24 cellular contexts compared by ENCODE assay signal in genomic region chr12:11704094-11704493, GRCh38. TPM values are rescaled to one million over a fixed set of nuclear protein-coding genes. Genes with fewer than 3 reads are reported as not detected.
DNase-seq lines count a peak whose midpoint lies in the region; ATAC-seq, FAIRE-seq and TF ChIP-seq lines count a peak whose summit lies in the region.
"Had no signal": no experiment of that assay in that cellular context is flagged by ENCODE, and none has a peak within 500 bp of the region (broad histone marks: within the 10 kb centered on the region; RNA-seq: fewer than 3 reads in every experiment).

No MANE protein-coding gene starts in this region.

- 96% methylated on average over 4 of the region's 8 CpGs; no CpG with 5 or more reads in 1 of the 2 experiments for WGBS in IMR-90 (ENCODE audit: extremely low coverage in 2 of 2, insufficient read length in 1 of 2), 2 experiments
- WGBS in adrenal gland, 4 donors = 90 to 93% (median 90%) methylated on average over 8 of the region's 8 CpGs
- WGBS in pancreas, 2 donors = 87 to 89% methylated on average over 8 of the region's 8 CpGs

- TF ChIP-seq CTCF in CD14-positive monocyte (IDR thresholded peaks at IDR 0.05) (no peak), IMR-90 (conservative IDR thresholded peaks at IDR 0.05; ENCODE audit: low read depth, low read length) (no peak), adrenal gland (IDR thresholded peaks at IDR 0.05) (no peak), pancreas (IDR thresholded peaks at IDR 0.05) (no peak)
- no peak for TF ChIP-seq CTCF in CD4-positive, alpha-beta T cell (IDR thresholded peaks at IDR 0.05)

- H3K18ac ChIP-seq in IMR-90 (ENCODE audit: low read depth, low read length) = no peak overlapping the region

- no peak overlapping the region for H3K4me3 Mint-ChIP-seq in CD14-positive monocyte
- H3K4me3 Mint-ChIP-seq in CD4-positive, alpha-beta T cell = no peak overlapping the region
- no peak overlapping the region for H3K4me3 Mint-ChIP-seq in activated T-helper 1 cell treated with anti-CD3 and anti-CD28 coated beads, Interleukin-12 subunit alpha, Interleukin-12 subunit beta, Interleukin-2, Interleukin-4 antibody, amounts not matched to agents 30 ng/mL and 10 ng/mL and 1 ng/mL, durations not matched to agents 14 hours and 24 hours and 36 hours
- H3K4me3 Mint-ChIP-seq: activated CD8-positive, alpha-beta memory T cell treated with anti-CD3 and anti-CD28 coated beads, Interleukin-2, amount 10 ng/mL, durations not matched to agents 7 days and 5 days; naive thymus-derived CD4-positive, alpha-beta T cell had no signal

- DNase-seq in CD14-positive monocyte (ENCODE audit: low spot score) = no peak
- no peak for DNase-seq in IMR-90
- DNase-seq in adrenal gland = no peak
- DNase-seq in pancreas = no peak
- no peak for DNase-seq in CD4-positive, alpha-beta T cell
- no peak for DNase-seq in NCI-H510A treated with DMSO at 0.1 percent for 48 hours (lab: John Stamatoyannopoulos, UW)
- no peak for DNase-seq in activated T-helper 1 cell treated with anti-CD3 and anti-CD28 coated beads, Interleukin-12 subunit alpha, Interleukin-12 subunit beta, Interleukin-2, Interleukin-4 antibody, amounts not matched to agents 30 ng/mL and 10 ng/mL and 1 ng/mL, durations not matched to agents 14 hours and 24 hours and 36 hours (ENCODE audit: low spot score)
- DNase-seq: activated CD4-positive, alpha-beta T cell treated with anti-CD3 and anti-CD28 coated beads for 1 hour; activated CD8-positive, alpha-beta memory T cell treated with anti-CD3 and anti-CD28 coated beads, Interleukin-2, amount 10 ng/mL, durations not matched to agents 7 days and 5 days; DMS 273 treated with DMSO at 0.1 percent for 48 hours; HCEC 1CT; heart left ventricle; KG1; naive thymus-derived CD4-positive, alpha-beta T cell; NCI-H1092; NCI-H1930; NCI-H2227 treated with DMSO at 0.1 percent for 48 hours; right cardiac atrium; SHP77 treated with DMSO at 0.1 percent for 48 hours; T-helper 1 cell had no signal

- no peak overlapping the region for H3K9ac ChIP-seq in IMR-90 (ENCODE audit: low read depth, low read length)

- no peaks in the 10 kb centered on the region for H3K9me3 Mint-ChIP-seq in CD14-positive monocyte
- no peaks in the 10 kb centered on the region for H3K9me3 Mint-ChIP-seq in CD4-positive, alpha-beta T cell
- H3K9me3 Mint-ChIP-seq in activated T-helper 1 cell treated with anti-CD3 and anti-CD28 coated beads, Interleukin-12 subunit alpha, Interleukin-12 subunit beta, Interleukin-2, Interleukin-4 antibody, amounts not matched to agents 30 ng/mL and 10 ng/mL and 1 ng/mL, durations not matched to agents 14 hours and 24 hours and 36 hours = no peaks in the 10 kb centered on the region
- H3K9me3 Mint-ChIP-seq: naive thymus-derived CD4-positive, alpha-beta T cell had no signal

- no peak for FAIRE-seq in pancreas (lab: Jason Lieb, UNC)
- FAIRE-seq: bronchial epithelial cell, endometrium had no signal

- peak overlapping the region; percentile 5; the same call in 1 of the 2 replicates for H4K91ac ChIP-seq in IMR-90 (ENCODE audit: insufficient read depth, low read depth, low read length)

- H2BK5ac ChIP-seq in IMR-90 (ENCODE audit: low read depth, low read length, poor library complexity, severe bottlenecking) = no peak overlapping the region

- POLR2A ChIA-PET in IMR-90 (lab: Charles Lee; ENCODE audit: unreplicated experiment) = no interaction called here
- POLR2A ChIA-PET in CD4-positive, alpha-beta T cell (lab: Charles Lee) = no interaction called here

- H2AFZ ChIP-seq in IMR-90 (replicated peaks; ENCODE audit: low read length, poor library complexity) = no peak overlapping the region

- no peak overlapping the region for H4K5ac ChIP-seq in IMR-90 (ENCODE audit: low read depth, low read length)

- peaks cover 0 to 1% (median 0%) of the 10 kb centered on the region in 3 donors for H3K27me3 Mint-ChIP-seq in CD14-positive monocyte (ENCODE audit: low read depth in 3 of 3)
- H3K27me3 Mint-ChIP-seq in CD4-positive, alpha-beta T cell = no peaks in the 10 kb centered on the region
- H3K27me3 Mint-ChIP-seq in activated T-helper 1 cell treated with anti-CD3 and anti-CD28 coated beads, Interleukin-12 subunit alpha, Interleukin-12 subunit beta, Interleukin-2, Interleukin-4 antibody, amounts not matched to agents 30 ng/mL and 10 ng/mL and 1 ng/mL, durations not matched to agents 14 hours and 24 hours and 36 hours (ENCODE audit: insufficient read depth) = no peaks in the 10 kb centered on the region
- H3K27me3 Mint-ChIP-seq: activated CD8-positive, alpha-beta memory T cell treated with anti-CD3 and anti-CD28 coated beads, Interleukin-2, amount 10 ng/mL, durations not matched to agents 7 days and 5 days; naive thymus-derived CD4-positive, alpha-beta T cell had no signal

- H2AK9ac ChIP-seq in IMR-90 (replicated peaks; ENCODE audit: low read depth, low read length, poor library complexity) = no peak overlapping the region

- no peak overlapping the region for H3K23ac ChIP-seq in IMR-90 (ENCODE audit: low read depth, low read length)

- peak overlapping the region; percentile 49; the same call in 1 of the 2 replicates for H2AK5ac ChIP-seq in IMR-90 (ENCODE audit: low read depth, low read length)

- H3K9me3 ChIP-seq in IMR-90 (ENCODE audit: control insufficient read depth, insufficient read depth, low read length) = no peaks in the 10 kb centered on the region
- no peaks in the 10 kb centered on the region for H3K9me3 ChIP-seq in adrenal gland (replicated peaks in 1 of 3)
- no peaks in the 10 kb centered on the region for H3K9me3 ChIP-seq in pancreas
- no peaks in the 10 kb centered on the region for H3K9me3 ChIP-seq in CD4-positive, alpha-beta T cell (ENCODE audit: control insufficient read depth, low read length)
- H3K9me3 ChIP-seq: heart left ventricle had no signal

- H3K4me1 Mint-ChIP-seq in CD14-positive monocyte = peaks cover 49% of the 10 kb centered on the region
- H3K4me1 Mint-ChIP-seq in CD4-positive, alpha-beta T cell (ENCODE audit: low read depth) = peaks cover 31% of the 10 kb centered on the region
- peaks cover 62% of the 10 kb centered on the region for H3K4me1 Mint-ChIP-seq in activated T-helper 1 cell treated with anti-CD3 and anti-CD28 coated beads, Interleukin-12 subunit alpha, Interleukin-12 subunit beta, Interleukin-2, Interleukin-4 antibody, amounts not matched to agents 30 ng/mL and 10 ng/mL and 1 ng/mL, durations not matched to agents 14 hours and 24 hours and 36 hours (ENCODE audit: low read depth)

- no peak overlapping the region for H2BK20ac ChIP-seq in IMR-90 (ENCODE audit: low read depth, low read length)

- peaks cover 21 to 85% of the 10 kb centered on the region in 2 experiments for H3K79me1 ChIP-seq in IMR-90 (ENCODE audit: low read depth in 1 of 2, low read length in 2 of 2)

- H3K4ac ChIP-seq in IMR-90 (ENCODE audit: low read depth, low read length) = 0 out of 2 replicates have a peak overlapping the region, but pooled peaks have one; percentile 24

- no peak for TF ChIP-seq RAD21 in IMR-90 (IDR thresholded peaks at IDR 0.05; ENCODE audit: low read length)

- H3K36me3 ChIP-seq in IMR-90 (ENCODE audit: control insufficient read depth, insufficient read depth, low read length) = no peaks in the 10 kb centered on the region
- H3K36me3 ChIP-seq in adrenal gland (replicated peaks in 1 of 2) = no peaks in the 10 kb centered on the region
- H3K36me3 ChIP-seq in pancreas = no peaks in the 10 kb centered on the region

- no peak for TF ChIP-seq POLR2A in IMR-90 (IDR thresholded peaks at IDR 0.05; ENCODE audit: low read depth, low read length)
- no peak for TF ChIP-seq POLR2A in adrenal gland (IDR thresholded peaks at IDR 0.05)

- peaks cover 29% of the 10 kb centered on the region for H3K9me1 ChIP-seq in IMR-90 (ENCODE audit: insufficient read depth, low read length)

- CTCF ChIA-PET in IMR-90 (lab: Yijun Ruan, JAX) = interaction anchor here (0.6 kb wide), 1 partner anchor 72 kb away, joined by 3 read pairs; no protein-coding TSS in a partner anchor
- CTCF ChIA-PET in CD4-positive, alpha-beta T cell (lab: Charles Lee) = no interaction called here

- H3K27ac Mint-ChIP-seq in CD14-positive monocyte = peak overlapping the region; percentile 58 to 86 (median 83)
- H3K27ac Mint-ChIP-seq in CD4-positive, alpha-beta T cell = no peak overlapping the region
- no peak overlapping the region for H3K27ac Mint-ChIP-seq in activated T-helper 1 cell treated with anti-CD3 and anti-CD28 coated beads, Interleukin-12 subunit alpha, Interleukin-12 subunit beta, Interleukin-2, Interleukin-4 antibody, amounts not matched to agents 30 ng/mL and 10 ng/mL and 1 ng/mL, durations not matched to agents 14 hours and 24 hours and 36 hours
- H3K27ac Mint-ChIP-seq: activated CD8-positive, alpha-beta memory T cell treated with anti-CD3 and anti-CD28 coated beads, Interleukin-2, amount 10 ng/mL, durations not matched to agents 7 days and 5 days had no signal

- peaks cover 26% of the 10 kb centered on the region for H3K4me1 ChIP-seq in IMR-90 (ENCODE audit: control insufficient read depth, insufficient read depth, low read length)
- peaks cover 48 to 70% of the 10 kb centered on the region in 2 donors for H3K4me1 ChIP-seq in adrenal gland (replicated peaks in 1 of 2)
- H3K4me1 ChIP-seq in pancreas = peaks cover 40 to 68% (median 45%) of the 10 kb centered on the region in 3 donors

- in situ Hi-C loops in IMR-90 (cut with MboI; ENCODE audit: low sequenced_read_pairs) = loop anchor here (25.0 kb wide), 1 partner anchor 1008 kb away; the partner anchor contains the start of gene CDKN1B

- H2BK120ac ChIP-seq in IMR-90 (ENCODE audit: low read depth, low read length) = no peak overlapping the region

- dilution Hi-C loops in IMR-90 (cut with HindIII; ENCODE audit: low sequenced_read_pairs, unreplicated experiment) = no loop called here

- no peak overlapping the region for H3K4me2 ChIP-seq in IMR-90 (ENCODE audit: low read depth, low read length)

- no TSS peak for BruUV-seq in IMR-90 (replicated peaks; lab: Mats Ljungman, UMichigan)

- ATAC-seq in IMR-90 (ENCODE audit: low read depth) (no peak), pancreas (no peak), HG02763 (IDR thresholded peaks at IDR 0.05; ENCODE audit: unreplicated experiment) (no peak)
- ATAC-seq in CD4-positive, alpha-beta T cell (ENCODE audit: poor library complexity) = no peak
- ATAC-seq: activated CD8-positive, alpha-beta memory T cell treated with anti-CD3 and anti-CD28 coated beads, Interleukin-2, amount 10 ng/mL, durations not matched to agents 7 days and 5 days; heart left ventricle; naive thymus-derived CD4-positive, alpha-beta T cell; right cardiac atrium had no signal

- no peaks in the 10 kb centered on the region for H3K27me3 ChIP-seq in IMR-90 (ENCODE audit: control insufficient read depth, insufficient read depth, low read length)
- H3K27me3 ChIP-seq in adrenal gland = no peaks in the 10 kb centered on the region
- H3K27me3 ChIP-seq in pancreas = no peaks in the 10 kb centered on the region
- H3K27me3 ChIP-seq in CD4-positive, alpha-beta T cell (ENCODE audit: control insufficient read depth, insufficient read depth, low read length) = no peaks in the 10 kb centered on the region
- H3K27me3 ChIP-seq: heart left ventricle had no signal

- H2BK15ac ChIP-seq in IMR-90 (ENCODE audit: low read depth, low read length) = no peak overlapping the region; the same call in 2 of the 3 replicates

- H4K20me1 ChIP-seq in IMR-90 (ENCODE audit: insufficient read depth, low read length) = peaks cover 24% of the 10 kb centered on the region; the same call in 1 of the 2 replicates

- no peak overlapping the region for H4K8ac ChIP-seq in IMR-90 (ENCODE audit: low read depth in 2 of 2, low read length in 2 of 2)

- H3K56ac ChIP-seq in IMR-90 (ENCODE audit: extremely low read depth, insufficient read depth, low read length) = no peak overlapping the region

- H3K14ac ChIP-seq in IMR-90 (replicated peaks; ENCODE audit: low read depth, low read length) = no peak overlapping the region

- intact Hi-C loops in CD14-positive monocyte (cut with micrococcal nuclease) = no loop called here
- intact Hi-C loops in IMR-90 (cut with micrococcal nuclease) = no loop called here
- intact Hi-C loops in adrenal gland (cut with DNase I) = no loop called here
- intact Hi-C loops in pancreas (cut with DNase I) = no loop called here
- intact Hi-C loops in CD4-positive, alpha-beta T cell (cut with DNase I, micrococcal nuclease) = no loop called here
- intact Hi-C loops in activated T-helper 1 cell treated with anti-CD3 and anti-CD28 coated beads, Interleukin-12 subunit alpha, Interleukin-12 subunit beta, Interleukin-2, Interleukin-4 antibody, amounts not matched to agents 30 ng/mL and 10 ng/mL and 1 ng/mL, durations not matched to agents 14 hours and 24 hours and 36 hours (cut with micrococcal nuclease) = loop anchor here (5.0 kb wide), 1 partner anchor 137 kb away; no protein-coding TSS in a partner anchor

- H3K36me3 Mint-ChIP-seq in CD14-positive monocyte = peaks cover 31 to 34% of the 10 kb centered on the region in 2 donors
- peaks cover 3% of the 10 kb centered on the region for H3K36me3 Mint-ChIP-seq in CD4-positive, alpha-beta T cell (ENCODE audit: low read depth)
- H3K36me3 Mint-ChIP-seq in activated T-helper 1 cell treated with anti-CD3 and anti-CD28 coated beads, Interleukin-12 subunit alpha, Interleukin-12 subunit beta, Interleukin-2, Interleukin-4 antibody, amounts not matched to agents 30 ng/mL and 10 ng/mL and 1 ng/mL, durations not matched to agents 14 hours and 24 hours and 36 hours (ENCODE audit: low read depth) = peaks cover 40% of the 10 kb centered on the region

- H3K4me3 ChIP-seq in IMR-90 (ENCODE audit: insufficient read depth, low read depth, low read length) (no peak overlapping the region), adrenal gland (no peak overlapping the region), pancreas (no peak overlapping the region)
- H3K4me3 ChIP-seq: heart left ventricle had no signal

- H3K27ac ChIP-seq in IMR-90 (ENCODE audit: insufficient read depth, low read length) = no peak overlapping the region
- peak overlapping the region in 3 of 5 donors; percentile 76 to 84 (median 83) for H3K27ac ChIP-seq in adrenal gland
- peak overlapping the region; percentile 70 to 84 (median 76) for H3K27ac ChIP-seq in pancreas
- no peak overlapping the region for H3K27ac ChIP-seq in CD4-positive, alpha-beta T cell (ENCODE audit: low read depth, low read length)
- H3K27ac ChIP-seq: C4-2B had no signal

RNA-seq across cellular contexts. Expression of gene ETV6, which starts 54.6 kb away (rescaled TPM):
- polyA plus RNA-seq in CD14-positive monocyte = 10 to 100 TPM in 1 of 2 donors, 1 to 10 TPM in 1; 6.8 to 11.7 TPM
- total RNA-seq in IMR-90 (2012; rRNA removed) = 9.4 and 9.9 TPM in 2 replicates
- polyA plus RNA-seq in IMR-90 (2012; rRNA removed) = 8.4 and 8.6 TPM in 2 replicates
- polyA plus RNA-seq in IMR-90 (2012; cell fraction: cytosol; rRNA removed) = 2.6 and 2.7 TPM in 2 replicates
- 20.3 and 40.4 TPM in 2 replicates for polyA plus RNA-seq in IMR-90 (2012; cell fraction: nucleus; rRNA removed; ENCODE audit: low replicate concordance)
- total RNA-seq in adrenal gland = 10 to 100 TPM; 17.3 to 46.6 (median 25.1) TPM
- 10 to 100 TPM in 2 of 3 donors, 1 to 10 TPM in 1; 9.7 to 13.8 (median 10.8) TPM for polyA plus RNA-seq in adrenal gland
- total RNA-seq in pancreas = 10 to 100 TPM; 16.1 to 31.6 (median 19.1) TPM
- polyA plus RNA-seq in pancreas = 1 to 10 TPM; 5.1 to 5.3 TPM
- 10 to 100 TPM; 28.5 to 30.2 TPM for total RNA-seq in CD4-positive, alpha-beta T cell
- total RNA-seq in activated T-helper 1 cell treated with anti-CD3 and anti-CD28 coated beads, Interleukin-12 subunit alpha, Interleukin-12 subunit beta, Interleukin-2, Interleukin-4 antibody, amounts not matched to agents 30 ng/mL and 10 ng/mL and 1 ng/mL, durations not matched to agents 14 hours and 24 hours and 36 hours = 117 and 131 TPM in 2 replicates

Comparison
In these comparisons a context has a peak if more than half of its experiments do, and no peak if none do; other contexts are left out.
1. H3K27ac Mint-ChIP-seq: peak in CD14-positive monocyte (7 of 7); none in CD4-positive, alpha-beta T cell (single experiment) and activated T-helper 1 cell treated with anti-CD3 and anti-CD28 coated beads, Interleukin-12 subunit alpha, Interleukin-12 subunit beta, Interleukin-2, Interleukin-4 antibody, amounts not matched to agents 30 ng/mL and 10 ng/mL and 1 ng/mL, durations not matched to agents 14 hours and 24 hours and 36 hours (single experiment).
2. H3K27ac ChIP-seq: peak in adrenal gland (3 of 5) and pancreas (4 of 4); none in IMR-90 (single experiment) and CD4-positive, alpha-beta T cell (single experiment).